ENCODE assay signal across 1 cellular context in genomic region chr2:18830962-18831361, GRCh38.
TF ChIP-seq lines count a peak whose summit lies in the region.

No MANE protein-coding gene starts in this region.

TF ChIP-seq in GM23338, 12 proteins besides CTCF, POLR2A, EP300 and RAD21 (continued from another document):
- TF ChIP-seq REST (IDR thresholded peaks at IDR 0.05; ENCODE audit: unreplicated experiment) = no peak
- TF ChIP-seq POLR2AphosphoS5 (IDR thresholded peaks at IDR 0.05; ENCODE audit: low read depth) = no peak
- no peak for TF ChIP-seq JUNB (IDR thresholded peaks at IDR 0.05; ENCODE audit: unreplicated experiment)
- TF ChIP-seq ETS1 (IDR thresholded peaks at IDR 0.05) = no peak
- TF ChIP-seq ZNF331 (CRISPR knock-in tag; IDR thresholded peaks at IDR 0.05; ENCODE audit: low read depth) = no peak
- TF ChIP-seq NANOG (IDR thresholded peaks at IDR 0.05; ENCODE audit: borderline replicate concordance) = no peak
- TF ChIP-seq ZNF114 (CRISPR knock-in tag; IDR thresholded peaks at IDR 0.05) = no peak
TF ChIP-seq in GM23338: peak in this region for 0.
